In genomic region chr1:201378804-201379203, GRCh38 we compare ENCODE assay signal across 17 cellular contexts. TPM values are rescaled to one million over a fixed set of nuclear protein-coding genes. Genes with fewer than 3 reads are reported as not detected.
"Had no signal": no experiment of that assay in that cellular context is flagged by ENCODE, and none has a peak within 500 bp of the region (broad histone marks: within the 10 kb centered on the region; RNA-seq: fewer than 3 reads in every experiment).

No MANE protein-coding gene starts in this region.

- H3K36me3 ChIP-seq: brain microvascular endothelial cell, gastroesophageal sphincter, spleen had no signal

- H2AFZ ChIP-seq: parathyroid adenoma had no signal

- H3K9ac ChIP-seq: parathyroid adenoma had no signal

- DNase-seq: activated CD4-positive, alpha-beta T cell treated with anti-CD3 and anti-CD28 coated beads, Interleukin-2, amount 10 ng/mL, durations not matched to agents 7 days and 5 days; activated CD8-positive, alpha-beta T cell treated with anti-CD3 and anti-CD28 coated beads, Interleukin-2, amount 10 ng/mL, durations not matched to agents 7 days and 5 days; activated naive CD4-positive, alpha-beta T cell treated with Interleukin-2 at 50 U/mL for 16 hours; activated T-cell treated with anti-CD3 and anti-CD28 coated beads, Interleukin-2, amount 50 U/mL, for 24 hours; anterior cingulate cortex; brain microvascular endothelial cell; mammary epithelial cell; naive thymus-derived CD8-positive, alpha-beta T cell; spleen; stimulated activated naive B cell treated with anti-CD40 and anti-IgM and Interleukin-4, amounts not matched to agents 10 μg/mL and 1 μg/mL and 100 μg/mL, for 72 hours had no signal

- ATAC-seq: activated CD8-positive, alpha-beta T cell treated with anti-CD3 and anti-CD28 coated beads, Interleukin-2, amount 10 ng/mL, durations not matched to agents 7 days and 5 days; gastroesophageal sphincter; naive thymus-derived CD8-positive, alpha-beta T cell; stimulated activated naive B cell treated with anti-CD40 and anti-IgM and Interleukin-4, amounts not matched to agents 10 μg/mL and 1 μg/mL and 100 μg/mL, for 72 hours had no signal

- H3K79me2 ChIP-seq: parathyroid adenoma had no signal

- H3K4me3 ChIP-seq: coronary artery, gastroesophageal sphincter, SK-N-MC, spleen had no signal

- H3K9me3 ChIP-seq: gastroesophageal sphincter, spleen had no signal

- H3K27ac ChIP-seq: brain microvascular endothelial cell, coronary artery, gastroesophageal sphincter, parathyroid adenoma, SK-N-MC, spleen had no signal

- H3K4me1 ChIP-seq: gastroesophageal sphincter, parathyroid adenoma, spleen had no signal

RNA-seq across cellular contexts. Expression of gene TNNT2, which starts 1.3 kb away (rescaled TPM):
- total RNA-seq: activated CD4-positive, alpha-beta T cell treated with anti-CD3 and anti-CD28 coated beads, Interleukin-2, amount 10 ng/mL, durations not matched to agents 7 days and 5 days; activated CD8-positive, alpha-beta T cell treated with anti-CD3 and anti-CD28 coated beads, Interleukin-2, amount 10 ng/mL, durations not matched to agents 7 days and 5 days; activated T-helper 2 cell treated with anti-CD3 and anti-CD28 coated beads, Interferon-gamma antibody, Interleukin-2, Interleukin-4, amounts not matched to agents 10 μg/mL and 5 μg/mL and 100 μg/mL, durations not matched to agents 14 hours and 24 hours and 36 hours; naive thymus-derived CD8-positive, alpha-beta T cell; T-helper 2 cell treated with Interferon-gamma antibody and Interleukin-4, amounts not matched to agents 100 ng/mL and 5 ng/mL, for 36 hours had no signal
- polyA plus RNA-seq: naive thymus-derived CD8-positive, alpha-beta T cell had no signal

RNA-seq across cellular contexts. Expression of gene LAD1, which starts 20.3 kb away (rescaled TPM):
- total RNA-seq: activated CD4-positive, alpha-beta T cell treated with anti-CD3 and anti-CD28 coated beads, Interleukin-2, amount 10 ng/mL, durations not matched to agents 7 days and 5 days; activated CD8-positive, alpha-beta T cell treated with anti-CD3 and anti-CD28 coated beads, Interleukin-2, amount 10 ng/mL, durations not matched to agents 7 days and 5 days; activated T-helper 2 cell treated with anti-CD3 and anti-CD28 coated beads, Interferon-gamma antibody, Interleukin-2, Interleukin-4, amounts not matched to agents 10 μg/mL and 5 μg/mL and 100 μg/mL, durations not matched to agents 14 hours and 24 hours and 36 hours; mononuclear cell; naive thymus-derived CD8-positive, alpha-beta T cell; T-helper 2 cell treated with Interferon-gamma antibody and Interleukin-4, amounts not matched to agents 100 ng/mL and 5 ng/mL, for 36 hours had no signal
- polyA plus RNA-seq: naive thymus-derived CD8-positive, alpha-beta T cell had no signal

RNA-seq across cellular contexts. Expression of gene TNNI1, which starts 42.7 kb away (rescaled TPM):
- total RNA-seq: activated CD4-positive, alpha-beta T cell treated with anti-CD3 and anti-CD28 coated beads, Interleukin-2, amount 10 ng/mL, durations not matched to agents 7 days and 5 days; activated CD8-positive, alpha-beta T cell treated with anti-CD3 and anti-CD28 coated beads, Interleukin-2, amount 10 ng/mL, durations not matched to agents 7 days and 5 days; activated T-helper 2 cell treated with anti-CD3 and anti-CD28 coated beads, Interferon-gamma antibody, Interleukin-2, Interleukin-4, amounts not matched to agents 10 μg/mL and 5 μg/mL and 100 μg/mL, durations not matched to agents 14 hours and 24 hours and 36 hours; gastroesophageal sphincter; mammary epithelial cell; mononuclear cell; naive thymus-derived CD8-positive, alpha-beta T cell; spleen; T-helper 2 cell treated with Interferon-gamma antibody and Interleukin-4, amounts not matched to agents 100 ng/mL and 5 ng/mL, for 36 hours had no signal
- polyA plus RNA-seq: naive thymus-derived CD8-positive, alpha-beta T cell had no signal
